17 cellular contexts compared by ENCODE assay signal in the genomic region with DNA sequence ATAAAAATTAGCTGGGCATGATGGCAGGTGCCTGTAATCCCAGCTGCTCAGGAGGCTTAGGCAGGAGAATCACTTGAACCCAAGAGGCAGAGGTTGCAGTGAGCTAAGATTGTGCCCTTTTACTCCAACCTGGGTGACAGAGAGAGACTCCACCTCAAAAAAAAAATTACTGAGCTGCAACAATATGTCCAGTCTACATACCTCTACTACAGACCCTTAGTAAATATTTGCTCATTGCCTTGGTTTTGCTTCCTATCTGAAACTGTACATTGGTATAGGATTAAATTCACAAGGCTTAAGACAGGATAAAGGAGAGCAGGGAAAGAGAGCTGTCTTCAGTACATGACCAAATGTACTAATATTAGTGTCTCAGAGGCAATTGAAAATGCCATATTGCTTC. TPM values are rescaled to one million over a fixed set of nuclear protein-coding genes. Genes with fewer than 3 reads are reported as not detected.
DNase-seq lines count a peak whose midpoint lies in the region; ATAC-seq lines count a peak whose summit lies in the region.
"Had no signal": no experiment of that assay in that cellular context is flagged by ENCODE, and none has a peak within 500 bp of the region (broad histone marks: within the 10 kb centered on the region; RNA-seq: fewer than 3 reads in every experiment).

No MANE protein-coding gene starts in this region.

- no peaks in the 10 kb centered on the region for H3K27me3 ChIP-seq in CD4-positive, alpha-beta memory T cell (ENCODE audit: insufficient read depth, low read length)
- H3K27me3 ChIP-seq in naive thymus-derived CD4-positive, alpha-beta T cell (ENCODE audit: control insufficient read depth in 2 of 2, insufficient read depth in 2 of 2, low read length in 2 of 2), result no peaks in the 10 kb centered on the region
- H3K27me3 ChIP-seq: BE2C had no signal

- H3K27ac ChIP-seq in CD4-positive, alpha-beta memory T cell (ENCODE audit: low read depth, low read length), result no peak overlapping the region
- H3K27ac ChIP-seq in naive thymus-derived CD4-positive, alpha-beta T cell (ENCODE audit: low read depth, low read length), result no peak overlapping the region
- H3K27ac ChIP-seq: GM23248 had no signal

- peaks cover 2% of the 10 kb centered on the region for H3K36me3 Mint-ChIP-seq in activated naive CD4-positive, alpha-beta T cell treated with anti-CD3 and anti-CD28 coated beads, Interleukin-2, amount 50 U/mL, for 24 hours
- no peaks in the 10 kb centered on the region for H3K36me3 Mint-ChIP-seq in CD4-positive, alpha-beta memory T cell
- H3K36me3 Mint-ChIP-seq in naive thymus-derived CD4-positive, alpha-beta T cell, result peaks cover 0 to 29% (median 4%) of the 10 kb centered on the region in 5 donors

- H3K27ac Mint-ChIP-seq in activated naive CD4-positive, alpha-beta T cell treated with anti-CD3 and anti-CD28 coated beads, Interleukin-2, amount 50 U/mL, for 24 hours, result peak overlapping the region; percentile 55
- peak overlapping the region in 6 of 7 donors; percentile 18 to 86 (median 68) for H3K27ac Mint-ChIP-seq in CD4-positive, alpha-beta memory T cell
- H3K27ac Mint-ChIP-seq in naive thymus-derived CD4-positive, alpha-beta T cell, result peak overlapping the region in 8 of 9 donors; percentile 3 to 92 (median 88)
- H3K27ac Mint-ChIP-seq: IgD-negative memory B cell had no signal

- no peaks in the 10 kb centered on the region for H3K36me3 ChIP-seq in CD4-positive, alpha-beta memory T cell (ENCODE audit: insufficient read depth, low read length)
- H3K36me3 ChIP-seq in naive thymus-derived CD4-positive, alpha-beta T cell (ENCODE audit: control insufficient read depth in 2 of 3, insufficient read depth in 3 of 3, low read length in 3 of 3), result no peaks in the 10 kb centered on the region
- H3K36me3 ChIP-seq: BE2C had no signal

- intact Hi-C loops in CD4-positive, alpha-beta memory T cell (cut with micrococcal nuclease), result no loop called here
- intact Hi-C loops in naive thymus-derived CD4-positive, alpha-beta T cell (cut with micrococcal nuclease), result loop anchor here (10.0 kb wide), 2 partner anchors 274 to 596 kb away; a partner anchor contains a TSS

- H3K9me3 Mint-ChIP-seq in activated naive CD4-positive, alpha-beta T cell treated with anti-CD3 and anti-CD28 coated beads, Interleukin-2, amount 50 U/mL, for 24 hours, result no peaks in the 10 kb centered on the region
- no peaks in the 10 kb centered on the region for H3K9me3 Mint-ChIP-seq in CD4-positive, alpha-beta memory T cell
- H3K9me3 Mint-ChIP-seq in naive thymus-derived CD4-positive, alpha-beta T cell, result peaks cover 0 to 5% (median 0%) of the 10 kb centered on the region in 11 donors
- H3K9me3 Mint-ChIP-seq: CD8-positive, alpha-beta memory T cell had no signal

- POLR2A ChIA-PET in CD4-positive, alpha-beta memory T cell (lab: Charles Lee; ENCODE audit: partially characterized antibody), result interaction anchor here (2.4 to 16.8 kb wide), 3 partner anchors 9 to 30 kb away, joined by 10 to 565 read pairs (median 268); no protein-coding TSS in a partner anchor
- POLR2A ChIA-PET in naive thymus-derived CD4-positive, alpha-beta T cell (lab: Charles Lee), result interaction anchor here (0.5 to 28.9 kb wide), 5 partner anchors 10 to 35 kb away, joined by 4 to 604 read pairs (median 15); a partner anchor contains a TSS

- DNase-seq in activated naive CD4-positive, alpha-beta T cell treated with anti-CD3 and anti-CD28 coated beads, Interleukin-2, amount 50 U/mL, for 16 hours, result no peak
- no peak for DNase-seq in CD4-positive, alpha-beta memory T cell
- DNase-seq in DMS53 treated with DMSO at 0.1 percent for 48 hours (lab: John Stamatoyannopoulos, UW; ENCODE audit: unreplicated experiment) (peak; percentile 31), NCI-H748 treated with DMSO at 0.1 percent for 48 hours (lab: John Stamatoyannopoulos, UW) (no peak)
- DNase-seq in naive thymus-derived CD4-positive, alpha-beta T cell, result no peak
- DNase-seq: BE2C; C1 segment of cervical spinal cord; CD8-positive, alpha-beta memory T cell; COR-L47; DMS79 treated with DMSO at 0.1 percent for 48 hours; GM23248; HCEC 1CT; Karpas-422; KBM-7 had no signal

- H3K4me3 ChIP-seq in CD4-positive, alpha-beta memory T cell (ENCODE audit: low read length in 2 of 2), result no peak overlapping the region
- H3K4me3 ChIP-seq in naive thymus-derived CD4-positive, alpha-beta T cell (ENCODE audit: low read length), result no peak overlapping the region
- H3K4me3 ChIP-seq: GM23248 had no signal

- peaks cover 62% of the 10 kb centered on the region for H3K4me1 ChIP-seq in CD4-positive, alpha-beta memory T cell (ENCODE audit: insufficient read depth, low read length)
- H3K4me1 ChIP-seq in naive thymus-derived CD4-positive, alpha-beta T cell (ENCODE audit: control insufficient read depth in 2 of 2, insufficient read depth in 2 of 2, low read length in 2 of 2), result peaks cover 19 to 63% of the 10 kb centered on the region in 2 donors
- H3K4me1 ChIP-seq: BE2C had no signal

- H3K4me3 Mint-ChIP-seq in activated naive CD4-positive, alpha-beta T cell treated with anti-CD3 and anti-CD28 coated beads, Interleukin-2, amount 50 U/mL, for 24 hours, result no peak overlapping the region
- H3K4me3 Mint-ChIP-seq in CD4-positive, alpha-beta memory T cell, result no peak overlapping the region
- H3K4me3 Mint-ChIP-seq in naive thymus-derived CD4-positive, alpha-beta T cell, result no peak overlapping the region
- H3K4me3 Mint-ChIP-seq: CD8-positive, alpha-beta memory T cell; IgD-negative memory B cell had no signal

- H3K9me3 ChIP-seq in CD4-positive, alpha-beta memory T cell (ENCODE audit: control insufficient read depth in 1 of 2, low read length in 2 of 2), result no peaks in the 10 kb centered on the region
- no peaks in the 10 kb centered on the region for H3K9me3 ChIP-seq in naive thymus-derived CD4-positive, alpha-beta T cell (ENCODE audit: control insufficient read depth in 2 of 3, low read length in 3 of 3)
- H3K9me3 ChIP-seq: BE2C had no signal

- H3K4me1 Mint-ChIP-seq in activated naive CD4-positive, alpha-beta T cell treated with anti-CD3 and anti-CD28 coated beads, Interleukin-2, amount 50 U/mL, for 24 hours, result peaks cover 84% of the 10 kb centered on the region
- H3K4me1 Mint-ChIP-seq in CD4-positive, alpha-beta memory T cell, result peaks cover 53 to 91% (median 65%) of the 10 kb centered on the region in 4 donors
- peaks cover 45 to 93% (median 87%) of the 10 kb centered on the region in 7 donors for H3K4me1 Mint-ChIP-seq in naive thymus-derived CD4-positive, alpha-beta T cell

- CTCF ChIA-PET in CD4-positive, alpha-beta memory T cell (lab: Charles Lee; ENCODE audit: partially characterized antibody), result interaction anchor here (0.8 to 1.6 kb wide), 5 partner anchors 9 to 79 kb away, joined by 3 to 4 read pairs (median 3); no protein-coding TSS in a partner anchor
- CTCF ChIA-PET in naive thymus-derived CD4-positive, alpha-beta T cell (lab: Charles Lee), result interaction anchor here (1.7 kb wide), 1 partner anchor 19 kb away, joined by 6 read pairs; no protein-coding TSS in a partner anchor

- H3K27me3 Mint-ChIP-seq in activated naive CD4-positive, alpha-beta T cell treated with anti-CD3 and anti-CD28 coated beads, Interleukin-2, amount 50 U/mL, for 24 hours, result no peaks in the 10 kb centered on the region
- no peaks in the 10 kb centered on the region for H3K27me3 Mint-ChIP-seq in CD4-positive, alpha-beta memory T cell
- H3K27me3 Mint-ChIP-seq in naive thymus-derived CD4-positive, alpha-beta T cell, result no peaks in the 10 kb centered on the region
- H3K27me3 Mint-ChIP-seq: CD8-positive, alpha-beta memory T cell; IgD-negative memory B cell had no signal

- ATAC-seq in naive thymus-derived CD4-positive, alpha-beta T cell, result no peak
- no peak for ATAC-seq in HG03039 (IDR thresholded peaks at IDR 0.05; ENCODE audit: unreplicated experiment)

RNA-seq across cellular contexts. Expression of a gene that starts 8.1 kb away (rescaled TPM):
- total RNA-seq in CD4-positive, alpha-beta memory T cell, result 100 to 1,000 TPM; 256 to 270 TPM
- 100 to 1,000 TPM; 223 to 336 TPM for polyA plus RNA-seq in CD4-positive, alpha-beta memory T cell
- total RNA-seq in naive thymus-derived CD4-positive, alpha-beta T cell, result 100 to 1,000 TPM; 125 to 308 (median 240) TPM
- 100 to 1,000 TPM; 262 to 349 TPM for polyA plus RNA-seq in naive thymus-derived CD4-positive, alpha-beta T cell
- polyA plus RNA-seq: GM23248 had no signal
